16 cellular contexts compared by ENCODE assay signal in genomic region chr5:171757853-171758535, GRCh38. TPM values are rescaled to one million over a fixed set of nuclear protein-coding genes. Genes with fewer than 3 reads are reported as not detected.
DNase-seq lines count a peak whose midpoint lies in the region; ATAC-seq, FAIRE-seq and TF ChIP-seq lines count a peak whose summit lies in the region.
"Had no signal": no experiment of that assay in that cellular context is flagged by ENCODE, and none has a peak within 500 bp of the region (broad histone marks: within the 10 kb centered on the region; RNA-seq: fewer than 3 reads in every experiment).

No MANE protein-coding gene starts in this region.

- DNase-seq in AG09319 (ENCODE audit: extremely low read depth, low read depth) (peak; percentile 31), HFF-Myc (ENCODE audit: extremely low read depth, low read depth) (peak; percentile 86), adipocyte (ENCODE audit: low read depth) (peak; percentile 52), glomerular visceral epithelial cell (ENCODE audit: extremely low spot score) (peak; percentile 40), GDM1 (lab: John Stamatoyannopoulos, UW) (no peak), GM12892 (ENCODE audit: insufficient read length) (no peak), NCI-H82 treated with DMSO at 0.1 percent for 48 hours (lab: John Stamatoyannopoulos, UW; ENCODE audit: unreplicated experiment) (no peak)
- DNase-seq: activated CD8-positive, alpha-beta memory T cell treated with anti-CD3 and anti-CD28 coated beads, Interleukin-2, amount 50 U/mL, for 4 hours; dorsolateral prefrontal cortex; NCI-H510A treated with DMSO at 0.1 percent for 48 hours; nucleus accumbens; upper lobe of left lung had no signal

- TF ChIP-seq CTCF in AG09319 (IDR thresholded peaks at IDR 0.05; ENCODE audit: low read depth, low read length) (no peak), HFF-Myc (IDR thresholded peaks at IDR 0.05; ENCODE audit: low read depth, low read length, missing control alignments) (no peak)

- H3K4me1 ChIP-seq in adipocyte (ENCODE audit: control insufficient read depth, insufficient read depth, low read length): peaks cover 44% of the 10 kb centered on the region

- H3K36me3 ChIP-seq in adipocyte (ENCODE audit: control insufficient read depth, insufficient read depth, low read length, severe bottlenecking): no peaks in the 10 kb centered on the region
- H3K36me3 ChIP-seq: upper lobe of left lung had no signal

- FAIRE-seq in GM12892 (lab: Jason Lieb, UNC): no peak
- FAIRE-seq: D721Med, H1, islet of Langerhans had no signal

- H3K4me3 ChIP-seq in HFF-Myc (replicated peaks; ENCODE audit: low read depth, low read length) (no peak overlapping the region), adipocyte (ENCODE audit: low read length) (no peak overlapping the region)
- H3K4me3 ChIP-seq: dorsolateral prefrontal cortex, upper lobe of left lung had no signal

- H3K9ac ChIP-seq in adipocyte (ENCODE audit: low read length): no peak overlapping the region

- no peak for TF ChIP-seq POLR2A in GM12892 (IDR thresholded peaks at IDR 0.05; ENCODE audit: low read depth, low read length)

- no peaks in the 10 kb centered on the region for H3K27me3 ChIP-seq in adipocyte (replicated peaks; ENCODE audit: control insufficient read depth, insufficient read depth, low read length)
- H3K27me3 ChIP-seq: upper lobe of left lung had no signal

- ATAC-seq in HG03135 (IDR thresholded peaks at IDR 0.05; ENCODE audit: unreplicated experiment): no peak

- peaks cover 4% of the 10 kb centered on the region for H3K9me3 ChIP-seq in adipocyte (ENCODE audit: control insufficient read depth, low read length)
- H3K9me3 ChIP-seq: upper lobe of left lung had no signal

RNA-seq across cellular contexts. Expression of gene SMIM23, which starts 27.6 kb away (rescaled TPM):
- not detected for polyA plus RNA-seq in GM12892 (2012; ENCODE audit: missing spikeins)
- polyA plus RNA-seq: H1 had no signal

Comparison
In these comparisons a context has a peak if more than half of its experiments do, and no peak if none do; other contexts are left out.
1. DNase-seq: peak in AG09319 (single experiment), HFF-Myc (single experiment), adipocyte (single experiment) and glomerular visceral epithelial cell (single experiment); none in GDM1 (single experiment), GM12892 (single experiment) and NCI-H82 treated with DMSO at 0.1 percent for 48 hours (single experiment).